2 cellular contexts compared by ENCODE assay signal in the genomic region with DNA sequence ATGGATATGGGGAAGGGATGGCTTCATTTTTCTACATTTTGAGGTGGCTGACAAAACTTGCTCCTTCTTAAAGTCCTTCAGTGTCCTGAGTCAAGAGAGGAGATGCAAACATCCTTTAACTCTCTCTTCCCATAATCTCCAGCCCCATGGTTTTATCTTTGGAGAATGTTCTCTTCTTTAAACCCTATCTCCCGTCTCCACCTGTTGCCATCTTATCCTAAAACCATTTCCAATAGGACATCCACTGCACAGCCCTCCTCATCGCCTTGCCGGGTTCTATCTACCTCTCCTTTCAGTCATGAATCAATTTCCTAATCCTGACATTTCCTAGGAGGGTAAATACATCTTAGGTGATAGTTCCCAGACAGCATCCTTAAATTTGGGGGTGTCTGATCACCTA.
A peak's percentile ranks its signal among the peaks of the same experiment; 100 is the strongest.
TF ChIP-seq lines count a peak whose summit lies in the region.

No MANE protein-coding gene starts in this region.

TF ChIP-seq in HEK293, 187 proteins besides CTCF, POLR2A, EP300 and RAD21:
- TF ChIP-seq, protein P1, sequence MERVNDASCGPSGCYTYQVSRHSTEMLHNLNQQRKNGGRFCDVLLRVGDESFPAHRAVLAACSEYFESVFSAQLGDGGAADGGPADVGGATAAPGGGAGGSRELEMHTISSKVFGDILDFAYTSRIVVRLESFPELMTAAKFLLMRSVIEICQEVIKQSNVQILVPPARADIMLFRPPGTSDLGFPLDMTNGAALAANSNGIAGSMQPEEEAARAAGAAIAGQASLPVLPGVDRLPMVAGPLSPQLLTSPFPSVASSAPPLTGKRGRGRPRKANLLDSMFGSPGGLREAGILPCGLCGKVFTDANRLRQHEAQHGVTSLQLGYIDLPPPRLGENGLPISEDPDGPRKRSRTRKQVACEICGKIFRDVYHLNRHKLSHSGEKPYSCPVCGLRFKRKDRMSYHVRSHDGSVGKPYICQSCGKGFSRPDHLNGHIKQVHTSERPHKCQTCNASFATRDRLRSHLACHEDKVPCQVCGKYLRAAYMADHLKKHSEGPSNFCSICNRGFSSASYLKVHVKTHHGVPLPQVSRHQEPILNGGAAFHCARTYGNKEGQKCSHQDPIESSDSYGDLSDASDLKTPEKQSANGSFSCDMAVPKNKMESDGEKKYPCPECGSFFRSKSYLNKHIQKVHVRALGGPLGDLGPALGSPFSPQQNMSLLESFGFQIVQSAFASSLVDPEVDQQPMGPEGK (tag by site-specific recombination; IDR thresholded peaks at IDR 0.05) = no peak
- TF ChIP-seq SCRT2 (tag by site-specific recombination; IDR thresholded peaks at IDR 0.05) = peak; percentile 76; the same call in 1 of the 2 replicates

TF ChIP-seq in K562, 482 proteins besides CTCF, POLR2A, EP300 and RAD21:
- TF ChIP-seq TAL1 (IDR thresholded peaks at IDR 0.05) (peak; percentile 51), CBFA2T3 (IDR thresholded peaks at IDR 0.05) (peak; percentile 47; the same call in 1 of the 2 replicates), ARNT (IDR thresholded peaks at IDR 0.05) (no peak), BDP1 (IDR thresholded peaks at IDR 0.05; ENCODE audit: insufficient read depth, insufficient read length) (no peak), CBFA2T2 (conservative IDR thresholded peaks at IDR 0.05) (peak; percentile 17; the same call in 1 of the 2 replicates), TCF3 (CRISPR knock-in tag; IDR thresholded peaks at IDR 0.05) (peak; percentile 57), ARID1B (IDR thresholded peaks at IDR 0.05) (peak; percentile 28; the same call in 1 of the 2 replicates), TAF1 (IDR thresholded peaks at IDR 0.05; ENCODE audit: control insufficient read depth, extremely low read depth, insufficient read depth, low read length, severe bottlenecking) (no peak)
